13 cellular contexts compared by ENCODE assay signal in the genomic region with DNA sequence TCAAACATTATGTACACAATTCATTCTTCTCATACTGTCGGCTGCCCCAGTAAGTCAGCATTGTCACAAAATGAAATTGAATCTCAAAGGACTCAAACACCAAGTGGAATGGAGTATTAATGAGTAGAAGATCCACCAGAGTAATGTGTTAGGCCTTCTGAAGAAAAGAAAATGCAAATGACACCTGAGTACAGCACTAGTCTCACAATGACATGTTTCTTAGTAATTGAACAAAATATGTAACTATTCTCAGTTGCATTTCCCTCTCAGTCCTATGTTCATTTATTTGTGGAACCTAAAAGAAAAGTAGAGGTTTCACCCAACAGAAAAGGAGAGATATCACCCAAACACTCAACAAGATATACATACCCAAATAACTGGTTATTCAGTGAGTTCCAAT.
"Had no signal": no experiment of that assay in that cellular context is flagged by ENCODE, and none has a peak within 500 bp of the region (broad histone marks: within the 10 kb centered on the region; RNA-seq: fewer than 3 reads in every experiment).

No MANE protein-coding gene starts in this region.

- DNase-seq: activated B cell treated with CpG ODN at 0.5 μM for 24 hours; activated CD4-positive, alpha-beta memory T cell treated with anti-CD3 and anti-CD28 coated beads, Interleukin-2, amount 10 ng/mL, durations not matched to agents 7 days and 5 days; activated CD4-positive, alpha-beta T cell treated with anti-CD3 and anti-CD28 coated beads for 48 hours; activated CD8-positive, alpha-beta memory T cell treated with anti-CD3 and anti-CD28 coated beads, Interleukin-2, amount 10 ng/mL, durations not matched to agents 7 days and 5 days; activated naive CD4-positive, alpha-beta T cell treated with anti-CD3 and anti-CD28 coated beads for 36 hours; caudate nucleus; immature natural killer cell; occipital lobe; retina; stimulated activated CD4-positive, alpha-beta T cell treated with anti-CD3 and anti-CD28 coated beads, Interleukin-2, amount 100 ng/mL, for 24 hours; stimulated activated naive CD8-positive, alpha-beta T cell treated with anti-CD3 and anti-CD28 coated beads, Interleukin-15, Interleukin-2, amounts not matched to agents 100 U/mL and 50 U/mL, for 24 hours; uterus had no signal

- H3K4me3 ChIP-seq: tibial nerve, uterus had no signal

- H3K4me1 ChIP-seq: uterus had no signal

- H3K36me3 ChIP-seq: tibial nerve, uterus had no signal

- H3K9me3 ChIP-seq: uterus had no signal

- ATAC-seq: activated CD8-positive, alpha-beta memory T cell treated with anti-CD3 and anti-CD28 coated beads, Interleukin-2, amount 10 ng/mL, durations not matched to agents 7 days and 5 days; stimulated activated naive CD8-positive, alpha-beta T cell treated with anti-CD3 and anti-CD28 coated beads, Interleukin-15, Interleukin-2, amounts not matched to agents 100 U/mL and 50 U/mL, for 24 hours had no signal

- H3K27me3 ChIP-seq: tibial nerve, uterus had no signal

- H3K27ac ChIP-seq: uterus had no signal
